Comparison of ENCODE assay signal across 10 cellular contexts in genomic region chr1:153422450-153423068, GRCh38. TPM values are rescaled to one million over a fixed set of nuclear protein-coding genes. Genes with fewer than 3 reads are reported as not detected.
DNase-seq lines count a peak whose midpoint lies in the region; FAIRE-seq and TF ChIP-seq lines count a peak whose summit lies in the region.
"Had no signal": no experiment of that assay in that cellular context is flagged by ENCODE, and none has a peak within 500 bp of the region (broad histone marks: within the 10 kb centered on the region; RNA-seq: fewer than 3 reads in every experiment).

No MANE protein-coding gene starts in this region.

- CTCF ChIA-PET in PC-9 (lab: Charles Lee), result no interaction called here

- no peaks in the 10 kb centered on the region for H3K9me3 ChIP-seq in PC-9 (ENCODE audit: insufficient read depth, low read depth)
- H3K9me3 ChIP-seq: thoracic aorta had no signal

- H3K4me3 ChIP-seq in PC-9, result no peak overlapping the region
- H3K4me3 ChIP-seq: thoracic aorta had no signal

- peak; percentile 90 for FAIRE-seq in GM12892 (lab: Jason Lieb, UNC)

- peak overlapping the region; percentile 29 for H3K27ac Mint-ChIP-seq in progenitor cell of endocrine pancreas
- H3K27ac Mint-ChIP-seq: IgD-negative memory B cell had no signal

- H3K4me1 Mint-ChIP-seq in progenitor cell of endocrine pancreas (ENCODE audit: low read depth), result no peaks in the 10 kb centered on the region
- H3K4me1 Mint-ChIP-seq: IgD-negative memory B cell had no signal

- H3K9me2 ChIP-seq in PC-9 (ENCODE audit: insufficient read depth), result 0 out of 2 replicates have a peak, but pooled peaks cover 4% of the 10 kb centered on the region

- H3K27me3 ChIP-seq in PC-9 (ENCODE audit: insufficient read depth, low read depth), result peaks cover 59% of the 10 kb centered on the region

- intact Hi-C loops in PC-9 (cut with micrococcal nuclease; ENCODE audit: unreplicated experiment), result no loop called here

- TF ChIP-seq CTCF in PC-9 (conservative IDR thresholded peaks at IDR 0.05), result no peak
- no peak for TF ChIP-seq CTCF in progenitor cell of endocrine pancreas (IDR thresholded peaks at IDR 0.05; ENCODE audit: unreplicated experiment)

- no peaks in the 10 kb centered on the region for H4K20me1 ChIP-seq in PC-9 (ENCODE audit: insufficient read depth)

- H3K4me1 ChIP-seq in PC-9 (replicated peaks; ENCODE audit: insufficient read depth), result no peaks in the 10 kb centered on the region

- H3K36me3 Mint-ChIP-seq in progenitor cell of endocrine pancreas (ENCODE audit: insufficient read depth), result no peaks in the 10 kb centered on the region
- H3K36me3 Mint-ChIP-seq: IgD-negative memory B cell had no signal

- H3K27ac ChIP-seq in PC-9, result no peak overlapping the region
- H3K27ac ChIP-seq: thoracic aorta had no signal

- POLR2A ChIA-PET in PC-9 (lab: Charles Lee; ENCODE audit: unreplicated experiment), result no interaction called here

- no peaks in the 10 kb centered on the region for H3K9me3 Mint-ChIP-seq in progenitor cell of endocrine pancreas (ENCODE audit: low read depth)

- H3K79me2 ChIP-seq in PC-9 (ENCODE audit: low read depth), result no peaks in the 10 kb centered on the region

- peaks cover 41% of the 10 kb centered on the region for H3K27me3 Mint-ChIP-seq in progenitor cell of endocrine pancreas

- no peaks in the 10 kb centered on the region for H3K36me3 ChIP-seq in PC-9 (ENCODE audit: low read depth)
- H3K36me3 ChIP-seq: thoracic aorta had no signal

- no peak overlapping the region for H2AFZ ChIP-seq in PC-9

- no peak overlapping the region for H3K4me2 ChIP-seq in PC-9

- DNase-seq in GM12892 (ENCODE audit: insufficient read length), result peak; percentile 26
- peak; percentile 47 to 49 for DNase-seq in PC-9
- DNase-seq in activated T-cell treated with anti-CD3 and anti-CD28 coated beads, Interleukin-2, amount 50 U/mL, for 1 hour, result peak; percentile 70
- DNase-seq in foreskin melanocyte, result peak; percentile 32
- DNase-seq in progenitor cell of endocrine pancreas (ENCODE audit: low spot score, unreplicated experiment), result peak; percentile 75
- no peak for DNase-seq in GF-D8 (lab: John Stamatoyannopoulos, UW)
- DNase-seq in NCI-H774 (lab: John Stamatoyannopoulos, UW), result no peak
- DNase-seq in NCI-H1694 treated with DMSO at 0.1 percent for 48 hours (lab: John Stamatoyannopoulos, UW), result no peak

- no TSS peak for BruUV-seq in PC-9 (replicated peaks; lab: Mats Ljungman, UMichigan)

- TF ChIP-seq POLR2A in GM12892 (IDR thresholded peaks at IDR 0.05; ENCODE audit: low read depth, low read length), result no peak

- no peaks in the 10 kb centered on the region for H3F3A ChIP-seq in PC-9 (ENCODE audit: insufficient read depth, low read depth)

- H3K4me3 Mint-ChIP-seq in progenitor cell of endocrine pancreas (ENCODE audit: low read depth), result no peak overlapping the region
- H3K4me3 Mint-ChIP-seq: IgD-negative memory B cell had no signal

RNA-seq across cellular contexts. Expression of gene S100A7A, which starts 6.2 kb away (rescaled TPM):
- not detected for polyA plus RNA-seq in GM12892 (2012; ENCODE audit: missing spikeins)
- total RNA-seq in PC-9 (2021) (not detected in 2 replicates), progenitor cell of endocrine pancreas (not detected in 2 replicates)
- total RNA-seq: thoracic aorta had no signal
- polyA plus RNA-seq: IgD-negative memory B cell had no signal

RNA-seq across cellular contexts. Expression of gene S100A8, which starts 31.7 kb away (rescaled TPM):
- polyA plus RNA-seq in GM12892 (2012; ENCODE audit: missing spikeins), result not detected
- total RNA-seq in PC-9 (2021) (not detected in 2 replicates), progenitor cell of endocrine pancreas (not detected in 2 replicates)

RNA-seq across cellular contexts. Expression of gene S100A7, which starts 37.9 kb away (rescaled TPM):
- not detected for polyA plus RNA-seq in GM12892 (2012; ENCODE audit: missing spikeins)
- total RNA-seq in PC-9 (2021) (not detected in 2 replicates), progenitor cell of endocrine pancreas (not detected in 2 replicates)
- total RNA-seq: thoracic aorta had no signal
- polyA plus RNA-seq: IgD-negative memory B cell had no signal

RNA-seq across cellular contexts. Expression of gene S100A12, which starts 47.1 kb away (rescaled TPM):
- polyA plus RNA-seq in GM12892 (2012; ENCODE audit: missing spikeins), result not detected
- total RNA-seq in PC-9 (2021) (not detected in 2 replicates), progenitor cell of endocrine pancreas (not detected in 2 replicates)

Comparison
In these comparisons a context has a peak if more than half of its experiments do, and no peak if none do; other contexts are left out.
1. DNase-seq: peak in GM12892 (single experiment), PC-9 (2 of 2), activated T-cell treated with anti-CD3 and anti-CD28 coated beads, Interleukin-2, amount 50 U/mL, for 1 hour (single experiment), foreskin melanocyte (single experiment) and progenitor cell of endocrine pancreas (single experiment); none in GF-D8 (single experiment), NCI-H774 (single experiment) and NCI-H1694 treated with DMSO at 0.1 percent for 48 hours (single experiment).